ENCODE assay signal across 13 cellular contexts in genomic region chr6:131107166-131107565, GRCh38. TPM values are rescaled to one million over a fixed set of nuclear protein-coding genes. Genes with fewer than 3 reads are reported as not detected.
DNase-seq lines count a peak whose midpoint lies in the region; ATAC-seq, FAIRE-seq and TF ChIP-seq lines count a peak whose summit lies in the region.
"Had no signal": no experiment of that assay in that cellular context is flagged by ENCODE, and none has a peak within 500 bp of the region (broad histone marks: within the 10 kb centered on the region; RNA-seq: fewer than 3 reads in every experiment).

No MANE protein-coding gene starts in this region.

- H3K27me3 Mint-ChIP-seq in Calu3 (ENCODE audit: unreplicated experiment): no peaks in the 10 kb centered on the region
- H3K27me3 Mint-ChIP-seq: activated naive CD4-positive, alpha-beta T cell treated with anti-CD3 and anti-CD28 coated beads, Interleukin-2, amount 50 U/mL, for 24 hours had no signal

- peaks cover 65% of the 10 kb centered on the region for H3K4me1 Mint-ChIP-seq in Calu3 (ENCODE audit: low read depth, unreplicated experiment)
- H3K4me1 Mint-ChIP-seq: activated naive CD4-positive, alpha-beta T cell treated with anti-CD3 and anti-CD28 coated beads, Interleukin-2, amount 50 U/mL, for 24 hours; immature natural killer cell had no signal

- TF ChIP-seq CTCF in Calu3 (IDR thresholded peaks at IDR 0.05; ENCODE audit: unreplicated experiment) (no peak), testis (IDR thresholded peaks at IDR 0.05) (no peak)

- CTCF ChIA-PET in Calu3 (lab: Charles Lee): no interaction called here

- intact Hi-C loops in Calu3 (cut with micrococcal nuclease; ENCODE audit: unreplicated experiment) (loop anchor here (2.0 kb wide), 1 partner anchor 46 kb away; no protein-coding TSS in a partner anchor), testis (cut with DNase I; ENCODE audit: low total_unique reads) (no loop called here)

- no peak overlapping the region for H3K27ac ChIP-seq in testis

- peaks cover 13% of the 10 kb centered on the region for H3K36me3 Mint-ChIP-seq in Calu3 (ENCODE audit: insufficient read depth, unreplicated experiment)
- H3K36me3 Mint-ChIP-seq: activated naive CD4-positive, alpha-beta T cell treated with anti-CD3 and anti-CD28 coated beads, Interleukin-2, amount 50 U/mL, for 24 hours; immature natural killer cell; natural killer cell treated with Interleukin-12 subunit alpha and Interleukin-12 subunit beta and Interleukin-15 and Interleukin-18, amount 100 ng/mL, for 72 hours had no signal

- WGBS in testis, 2 donors: 52 to 75% methylated on average over 1 of the region's 1 CpG

- H3K9me3 ChIP-seq in testis: no peaks in the 10 kb centered on the region

- H3K27ac Mint-ChIP-seq in Calu3 (ENCODE audit: unreplicated experiment): peak overlapping the region; percentile 72
- H3K27ac Mint-ChIP-seq: activated naive CD4-positive, alpha-beta T cell treated with anti-CD3 and anti-CD28 coated beads, Interleukin-2, amount 50 U/mL, for 24 hours; immature natural killer cell; natural killer cell treated with Interleukin-12 subunit alpha and Interleukin-12 subunit beta and Interleukin-15 and Interleukin-18, amount 100 ng/mL, for 72 hours had no signal

- H3K27me3 ChIP-seq in testis: no peaks in the 10 kb centered on the region

- no peak for TF ChIP-seq POLR2A in testis (IDR thresholded peaks at IDR 0.05)

- no peaks in the 10 kb centered on the region for H3K9me3 Mint-ChIP-seq in Calu3 (ENCODE audit: low read depth, unreplicated experiment)
- H3K9me3 Mint-ChIP-seq: activated naive CD4-positive, alpha-beta T cell treated with anti-CD3 and anti-CD28 coated beads, Interleukin-2, amount 50 U/mL, for 24 hours; immature natural killer cell; natural killer cell treated with Interleukin-12 subunit alpha and Interleukin-12 subunit beta and Interleukin-15 and Interleukin-18, amount 100 ng/mL, for 72 hours had no signal

- H3K4me3 ChIP-seq in testis: no peak overlapping the region

- BruUV-seq in Calu3 (replicated peaks; lab: Mats Ljungman, UMichigan): no TSS peak

- FAIRE-seq in endometrium (lab: Jason Lieb, UNC): peak; percentile 46

- no peaks in the 10 kb centered on the region for H3K4me1 ChIP-seq in testis

- ATAC-seq in GM18511 (IDR thresholded peaks at IDR 0.05; ENCODE audit: unreplicated experiment): no peak
- ATAC-seq: natural killer cell treated with Interleukin-12 subunit alpha and Interleukin-12 subunit beta and Interleukin-15 and Interleukin-18, amount 100 ng/mL, for 72 hours had no signal

- DNase-seq in Calu3: peak; percentile 16
- peak; percentile 68 for DNase-seq in LoVo (ENCODE audit: low spot score)
- DNase-seq in non-pigmented ciliary epithelial cell (ENCODE audit: low read depth): peak; percentile 76
- DNase-seq in activated T-cell treated with anti-CD3 and anti-CD28 coated beads, Interleukin-2, amount 50 U/mL, for 1 hour: no peak
- no peak for DNase-seq in testis
- no peak for DNase-seq in iPS-NIHi7 (ENCODE audit: extremely low spot score)
- DNase-seq: activated CD4-positive, alpha-beta T cell treated with anti-CD3 and anti-CD28 coated beads, Interleukin-2, amount 50 U/mL, for 4 hours; DMS 273 treated with DMSO at 0.1 percent for 48 hours; immature natural killer cell had no signal

- H3K36me3 ChIP-seq in testis (ENCODE audit: low read depth, missing control alignments): no peaks in the 10 kb centered on the region

- no peak overlapping the region for H3K4me3 Mint-ChIP-seq in Calu3 (ENCODE audit: low read depth, unreplicated experiment)
- H3K4me3 Mint-ChIP-seq: activated naive CD4-positive, alpha-beta T cell treated with anti-CD3 and anti-CD28 coated beads, Interleukin-2, amount 50 U/mL, for 24 hours; immature natural killer cell; natural killer cell treated with Interleukin-12 subunit alpha and Interleukin-12 subunit beta and Interleukin-15 and Interleukin-18, amount 100 ng/mL, for 72 hours had no signal

RNA-seq across cellular contexts. Expression of gene AKAP7, which starts 28.1 kb away (rescaled TPM):
- total RNA-seq in Calu3 (2022) (6.7 and 7.7 TPM in 2 replicates), testis (10 to 100 TPM; 29.3 to 32.4 TPM)
- polyA plus RNA-seq in testis (ENCODE audit: insufficient read depth, low read depth, low replicate concordance): 16.5 TPM

RNA-seq across cellular contexts. Expression of gene EPB41L2, which starts 44.1 kb away (rescaled TPM):
- total RNA-seq in Calu3 (2022) (284 and 332 TPM in 2 replicates), testis (100 to 1,000 TPM; 139 to 206 TPM)
- polyA plus RNA-seq in testis (ENCODE audit: insufficient read depth, low read depth, low replicate concordance): 131 TPM

Comparison
In these comparisons a context has a peak if more than half of its experiments do, and no peak if none do; other contexts are left out.
1. DNase-seq: peak in Calu3 (single experiment), LoVo (single experiment) and non-pigmented ciliary epithelial cell (single experiment); none in activated T-cell treated with anti-CD3 and anti-CD28 coated beads, Interleukin-2, amount 50 U/mL, for 1 hour (single experiment), testis (single experiment) and iPS-NIHi7 (single experiment).